27 cellular contexts compared by ENCODE assay signal in genomic region chr22:46439111-46439510, GRCh38.
"Had no signal": no experiment of that assay in that cellular context is flagged by ENCODE, and none has a peak within 500 bp of the region (broad histone marks: within the 10 kb centered on the region; RNA-seq: fewer than 3 reads in every experiment).

No MANE protein-coding gene starts in this region.

- H3K4me3 ChIP-seq: stomach, suprapubic skin, testis, thoracic aorta, tibial artery, tibial nerve, transverse colon, upper lobe of left lung, upper lobe of right lung, uterus, vagina had no signal

- H3K27ac Mint-ChIP-seq: stimulated activated effector memory CD8-positive, alpha-beta T cell treated with anti-CD3 and anti-CD28 coated beads, Interleukin-12 subunit alpha, Interleukin-12 subunit beta, amount 100 ng/mL, for 72 hours; stimulated activated memory B cell treated with anti-CD40 and anti-IgM and Interleukin-4, amounts not matched to agents 10 μg/mL and 1 μg/mL and 100 μg/mL, for 72 hours; stimulated activated naive B cell treated with anti-CD40 and anti-IgM and Interleukin-4, amounts not matched to agents 10 μg/mL and 1 μg/mL and 100 μg/mL, for 72 hours; stimulated activated naive CD8-positive, alpha-beta T cell treated with anti-CD3 and anti-CD28 coated beads, Interleukin-15, amount 100 ng/mL, for 72 hours; stimulated activated naive CD8-positive, alpha-beta T cell treated with anti-CD3 and anti-CD28 coated beads, Interleukin-15, Interleukin-2, amounts not matched to agents 100 ng/mL and 50 ng/mL, for 24 hours had no signal

- H3K27me3 Mint-ChIP-seq: stimulated activated memory B cell treated with anti-CD40 and anti-IgM and Interleukin-4, amounts not matched to agents 10 μg/mL and 1 μg/mL and 100 μg/mL, for 72 hours; stimulated activated naive CD8-positive, alpha-beta T cell treated with anti-CD3 and anti-CD28 coated beads, Interleukin-15, amount 100 ng/mL, for 72 hours; stimulated activated naive CD8-positive, alpha-beta T cell treated with anti-CD3 and anti-CD28 coated beads, Interleukin-15, Interleukin-2, amounts not matched to agents 100 ng/mL and 50 ng/mL, for 24 hours; type B pancreatic cell had no signal

- H3K27me3 ChIP-seq: stomach, suprapubic skin, testis, tibial nerve, transverse colon, upper lobe of left lung, upper lobe of right lung, uterus, vagina had no signal

- H3K9me3 ChIP-seq: stomach, suprapubic skin, testis, thoracic aorta, tibial artery, tibial nerve, transverse colon, upper lobe of left lung, upper lobe of right lung, uterus, vagina had no signal

- DNase-seq: stimulated activated CD4-positive, alpha-beta T cell treated with anti-CD3 and anti-CD28 coated beads, Interleukin-2, amount 100 ng/mL, for 48 hours; stimulated activated CD4-positive, alpha-beta T cell treated with anti-CD3 and anti-CD28 coated beads, Interleukin-4, amount 100 ng/mL, for 1 hour; stimulated activated CD4-positive, alpha-beta T cell treated with anti-CD3 and anti-CD28 coated beads, Interleukin-4, amount 100 ng/mL, for 24 hours; stimulated activated CD4-positive, alpha-beta T cell treated with anti-CD3 and anti-CD28 coated beads, Interleukin-4, amount 100 ng/mL, for 4 hours; stimulated activated CD8-positive, alpha-beta memory T cell treated with anti-CD3 and anti-CD28 coated beads, Interleukin-4, amount 100 ng/mL, for 48 hours; stimulated activated naive B cell treated with anti-CD40 and anti-IgM and Interleukin-4, amounts not matched to agents 10 μg/mL and 1 μg/mL and 100 μg/mL, for 72 hours; stimulated activated naive CD4-positive, alpha-beta T cell; stimulated activated naive CD4-positive, alpha-beta T cell treated with Interleukin-2 at 50 U/mL for 16 hours; stimulated activated naive CD8-positive, alpha-beta T cell treated with anti-CD3 and anti-CD28 coated beads, Interleukin-15, amount 100 ng/mL, for 72 hours; stimulated activated naive CD8-positive, alpha-beta T cell treated with anti-CD3 and anti-CD28 coated beads, Interleukin-15, Interleukin-2, amounts not matched to agents 100 U/mL and 50 U/mL, for 24 hours; stomach; substantia nigra; testis; tibial artery; transverse colon; trophoblast cell; upper lobe of right lung; uterus had no signal

- H3K36me3 Mint-ChIP-seq: stimulated activated effector memory CD8-positive, alpha-beta T cell treated with anti-CD3 and anti-CD28 coated beads, Interleukin-12 subunit alpha, Interleukin-12 subunit beta, amount 100 ng/mL, for 72 hours; stimulated activated memory B cell treated with anti-CD40 and anti-IgM and Interleukin-4, amounts not matched to agents 10 μg/mL and 1 μg/mL and 100 μg/mL, for 72 hours; stimulated activated naive B cell treated with anti-CD40 and anti-IgM and Interleukin-4, amounts not matched to agents 10 μg/mL and 1 μg/mL and 100 μg/mL, for 72 hours had no signal

- H3K27ac ChIP-seq: suprapubic skin, testis, thoracic aorta, tibial artery, tibial nerve, transverse colon, upper lobe of right lung, uterus, vagina had no signal

- H3K36me3 ChIP-seq: stomach, thoracic aorta, tibial nerve, transverse colon, upper lobe of left lung, upper lobe of right lung, uterus, vagina had no signal

- H3K4me1 ChIP-seq: testis, tibial artery, tibial nerve, uterus, vagina had no signal

- H3K9me3 Mint-ChIP-seq: stimulated activated effector memory CD8-positive, alpha-beta T cell treated with anti-CD3 and anti-CD28 coated beads, Interleukin-12 subunit alpha, Interleukin-12 subunit beta, amount 100 ng/mL, for 72 hours; stimulated activated memory B cell treated with anti-CD40 and anti-IgM and Interleukin-4, amounts not matched to agents 10 μg/mL and 1 μg/mL and 100 μg/mL, for 72 hours; stimulated activated naive B cell treated with anti-CD40 and anti-IgM and Interleukin-4, amounts not matched to agents 10 μg/mL and 1 μg/mL and 100 μg/mL, for 72 hours; stimulated activated naive CD8-positive, alpha-beta T cell treated with anti-CD3 and anti-CD28 coated beads, Interleukin-15, amount 100 ng/mL, for 72 hours; stimulated activated naive CD8-positive, alpha-beta T cell treated with anti-CD3 and anti-CD28 coated beads, Interleukin-15, Interleukin-2, amounts not matched to agents 100 ng/mL and 50 ng/mL, for 24 hours; type B pancreatic cell had no signal

- H3K4me1 Mint-ChIP-seq: stimulated activated effector memory CD8-positive, alpha-beta T cell treated with anti-CD3 and anti-CD28 coated beads, Interleukin-12 subunit alpha, Interleukin-12 subunit beta, amount 100 ng/mL, for 72 hours; stimulated activated naive CD8-positive, alpha-beta T cell treated with anti-CD3 and anti-CD28 coated beads, Interleukin-15, amount 100 ng/mL, for 72 hours had no signal

- ATAC-seq: stimulated activated effector memory CD8-positive, alpha-beta T cell treated with anti-CD3 and anti-CD28 coated beads, Interleukin-12 subunit alpha, Interleukin-12 subunit beta, amount 100 ng/mL, for 72 hours; stimulated activated naive B cell treated with anti-CD40 and anti-IgM and Interleukin-4, amounts not matched to agents 10 μg/mL and 1 μg/mL and 100 μg/mL, for 72 hours; stimulated activated naive CD8-positive, alpha-beta T cell treated with anti-CD3 and anti-CD28 coated beads, Interleukin-15, amount 100 ng/mL, for 72 hours; stimulated activated naive CD8-positive, alpha-beta T cell treated with anti-CD3 and anti-CD28 coated beads, Interleukin-15, Interleukin-2, amounts not matched to agents 100 U/mL and 50 U/mL, for 24 hours had no signal

- H3K4me3 Mint-ChIP-seq: stimulated activated effector memory CD8-positive, alpha-beta T cell treated with anti-CD3 and anti-CD28 coated beads, Interleukin-12 subunit alpha, Interleukin-12 subunit beta, amount 100 ng/mL, for 72 hours; stimulated activated memory B cell treated with anti-CD40 and anti-IgM and Interleukin-4, amounts not matched to agents 10 μg/mL and 1 μg/mL and 100 μg/mL, for 72 hours; stimulated activated naive B cell treated with anti-CD40 and anti-IgM and Interleukin-4, amounts not matched to agents 10 μg/mL and 1 μg/mL and 100 μg/mL, for 72 hours; stimulated activated naive CD8-positive, alpha-beta T cell treated with anti-CD3 and anti-CD28 coated beads, Interleukin-15, amount 100 ng/mL, for 72 hours; stimulated activated naive CD8-positive, alpha-beta T cell treated with anti-CD3 and anti-CD28 coated beads, Interleukin-15, Interleukin-2, amounts not matched to agents 100 ng/mL and 50 ng/mL, for 24 hours; type B pancreatic cell had no signal
